In genomic region chr3:53184701-53185100, GRCh38 we compare ENCODE assay signal across 1 cellular context.
TF ChIP-seq lines count a peak whose summit lies in the region.

No MANE protein-coding gene starts in this region.

TF ChIP-seq in GM23338, 12 proteins besides CTCF, POLR2A, EP300 and RAD21:
- TF ChIP-seq, protein P1, sequence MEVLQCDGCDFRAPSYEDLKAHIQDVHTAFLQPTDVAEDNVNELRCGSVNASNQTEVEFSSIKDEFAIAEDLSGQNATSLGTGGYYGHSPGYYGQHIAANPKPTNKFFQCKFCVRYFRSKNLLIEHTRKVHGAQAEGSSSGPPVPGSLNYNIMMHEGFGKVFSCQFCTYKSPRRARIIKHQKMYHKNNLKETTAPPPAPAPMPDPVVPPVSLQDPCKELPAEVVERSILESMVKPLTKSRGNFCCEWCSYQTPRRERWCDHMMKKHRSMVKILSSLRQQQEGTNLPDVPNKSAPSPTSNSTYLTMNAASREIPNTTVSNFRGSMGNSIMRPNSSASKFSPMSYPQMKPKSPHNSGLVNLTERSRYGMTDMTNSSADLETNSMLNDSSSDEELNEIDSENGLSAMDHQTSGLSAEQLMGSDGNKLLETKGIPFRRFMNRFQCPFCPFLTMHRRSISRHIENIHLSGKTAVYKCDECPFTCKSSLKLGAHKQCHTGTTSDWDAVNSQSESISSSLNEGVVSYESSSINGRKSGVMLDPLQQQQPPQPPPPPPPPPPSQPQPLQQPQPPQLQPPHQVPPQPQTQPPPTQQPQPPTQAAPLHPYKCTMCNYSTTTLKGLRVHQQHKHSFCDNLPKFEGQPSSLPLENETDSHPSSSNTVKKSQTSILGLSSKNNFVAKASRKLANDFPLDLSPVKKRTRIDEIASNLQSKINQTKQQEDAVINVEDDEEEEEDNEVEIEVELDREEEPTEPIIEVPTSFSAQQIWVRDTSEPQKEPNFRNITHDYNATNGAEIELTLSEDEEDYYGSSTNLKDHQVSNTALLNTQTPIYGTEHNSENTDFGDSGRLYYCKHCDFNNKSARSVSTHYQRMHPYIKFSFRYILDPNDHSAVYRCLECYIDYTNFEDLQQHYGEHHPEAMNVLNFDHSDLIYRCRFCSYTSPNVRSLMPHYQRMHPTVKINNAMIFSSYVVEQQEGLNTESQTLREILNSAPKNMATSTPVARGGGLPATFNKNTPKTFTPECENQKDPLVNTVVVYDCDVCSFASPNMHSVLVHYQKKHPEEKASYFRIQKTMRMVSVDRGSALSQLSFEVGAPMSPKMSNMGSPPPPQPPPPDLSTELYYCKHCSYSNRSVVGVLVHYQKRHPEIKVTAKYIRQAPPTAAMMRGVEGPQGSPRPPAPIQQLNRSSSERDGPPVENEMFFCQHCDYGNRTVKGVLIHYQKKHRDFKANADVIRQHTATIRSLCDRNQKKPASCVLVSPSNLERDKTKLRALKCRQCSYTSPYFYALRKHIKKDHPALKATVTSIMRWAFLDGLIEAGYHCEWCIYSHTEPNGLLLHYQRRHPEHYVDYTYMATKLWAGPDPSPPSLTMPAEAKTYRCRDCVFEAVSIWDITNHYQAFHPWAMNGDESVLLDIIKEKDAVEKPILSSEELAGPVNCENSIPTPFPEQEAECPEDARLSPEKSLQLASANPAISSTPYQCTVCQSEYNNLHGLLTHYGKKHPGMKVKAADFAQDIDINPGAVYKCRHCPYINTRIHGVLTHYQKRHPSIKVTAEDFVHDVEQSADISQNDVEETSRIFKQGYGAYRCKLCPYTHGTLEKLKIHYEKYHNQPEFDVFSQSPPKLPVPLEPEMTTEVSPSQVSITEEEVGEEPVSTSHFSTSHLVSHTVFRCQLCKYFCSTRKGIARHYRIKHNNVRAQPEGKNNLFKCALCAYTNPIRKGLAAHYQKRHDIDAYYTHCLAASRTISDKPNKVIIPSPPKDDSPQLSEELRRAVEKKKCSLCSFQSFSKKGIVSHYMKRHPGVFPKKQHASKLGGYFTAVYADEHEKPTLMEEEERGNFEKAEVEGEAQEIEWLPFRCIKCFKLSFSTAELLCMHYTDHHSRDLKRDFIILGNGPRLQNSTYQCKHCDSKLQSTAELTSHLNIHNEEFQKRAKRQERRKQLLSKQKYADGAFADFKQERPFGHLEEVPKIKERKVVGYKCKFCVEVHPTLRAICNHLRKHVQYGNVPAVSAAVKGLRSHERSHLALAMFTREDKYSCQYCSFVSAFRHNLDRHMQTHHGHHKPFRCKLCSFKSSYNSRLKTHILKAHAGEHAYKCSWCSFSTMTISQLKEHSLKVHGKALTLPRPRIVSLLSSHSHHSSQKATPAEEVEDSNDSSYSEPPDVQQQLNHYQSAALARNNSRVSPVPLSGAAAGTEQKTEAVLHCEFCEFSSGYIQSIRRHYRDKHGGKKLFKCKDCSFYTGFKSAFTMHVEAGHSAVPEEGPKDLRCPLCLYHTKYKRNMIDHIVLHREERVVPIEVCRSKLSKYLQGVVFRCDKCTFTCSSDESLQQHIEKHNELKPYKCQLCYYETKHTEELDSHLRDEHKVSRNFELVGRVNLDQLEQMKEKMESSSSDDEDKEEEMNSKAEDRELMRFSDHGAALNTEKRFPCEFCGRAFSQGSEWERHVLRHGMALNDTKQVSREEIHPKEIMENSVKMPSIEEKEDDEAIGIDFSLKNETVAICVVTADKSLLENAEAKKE (CRISPR knock-in tag; IDR thresholded peaks at IDR 0.05), result no peak
- TF ChIP-seq CREB1 (CRISPR knock-in tag; IDR thresholded peaks at IDR 0.05; ENCODE audit: low read depth) (no peak), JUNB (IDR thresholded peaks at IDR 0.05; ENCODE audit: unreplicated experiment) (no peak), ZNF331 (CRISPR knock-in tag; IDR thresholded peaks at IDR 0.05; ENCODE audit: low read depth) (no peak), POLR2AphosphoS5 (IDR thresholded peaks at IDR 0.05; ENCODE audit: low read depth) (no peak), EZH2 (IDR thresholded peaks at IDR 0.05; ENCODE audit: low read depth, unreplicated experiment) (no peak), EZH2phosphoT487 (IDR thresholded peaks at IDR 0.05; ENCODE audit: unreplicated experiment) (no peak), ZNF114 (CRISPR knock-in tag; IDR thresholded peaks at IDR 0.05) (no peak), STAT1 (IDR thresholded peaks at IDR 0.05; ENCODE audit: unreplicated experiment) (no peak), NANOG (IDR thresholded peaks at IDR 0.05; ENCODE audit: borderline replicate concordance) (no peak)
- TF ChIP-seq, protein P2, sequence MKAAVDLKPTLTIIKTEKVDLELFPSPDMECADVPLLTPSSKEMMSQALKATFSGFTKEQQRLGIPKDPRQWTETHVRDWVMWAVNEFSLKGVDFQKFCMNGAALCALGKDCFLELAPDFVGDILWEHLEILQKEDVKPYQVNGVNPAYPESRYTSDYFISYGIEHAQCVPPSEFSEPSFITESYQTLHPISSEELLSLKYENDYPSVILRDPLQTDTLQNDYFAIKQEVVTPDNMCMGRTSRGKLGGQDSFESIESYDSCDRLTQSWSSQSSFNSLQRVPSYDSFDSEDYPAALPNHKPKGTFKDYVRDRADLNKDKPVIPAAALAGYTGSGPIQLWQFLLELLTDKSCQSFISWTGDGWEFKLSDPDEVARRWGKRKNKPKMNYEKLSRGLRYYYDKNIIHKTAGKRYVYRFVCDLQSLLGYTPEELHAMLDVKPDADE (IDR thresholded peaks at IDR 0.05), result no peak
- TF ChIP-seq, protein P3, sequence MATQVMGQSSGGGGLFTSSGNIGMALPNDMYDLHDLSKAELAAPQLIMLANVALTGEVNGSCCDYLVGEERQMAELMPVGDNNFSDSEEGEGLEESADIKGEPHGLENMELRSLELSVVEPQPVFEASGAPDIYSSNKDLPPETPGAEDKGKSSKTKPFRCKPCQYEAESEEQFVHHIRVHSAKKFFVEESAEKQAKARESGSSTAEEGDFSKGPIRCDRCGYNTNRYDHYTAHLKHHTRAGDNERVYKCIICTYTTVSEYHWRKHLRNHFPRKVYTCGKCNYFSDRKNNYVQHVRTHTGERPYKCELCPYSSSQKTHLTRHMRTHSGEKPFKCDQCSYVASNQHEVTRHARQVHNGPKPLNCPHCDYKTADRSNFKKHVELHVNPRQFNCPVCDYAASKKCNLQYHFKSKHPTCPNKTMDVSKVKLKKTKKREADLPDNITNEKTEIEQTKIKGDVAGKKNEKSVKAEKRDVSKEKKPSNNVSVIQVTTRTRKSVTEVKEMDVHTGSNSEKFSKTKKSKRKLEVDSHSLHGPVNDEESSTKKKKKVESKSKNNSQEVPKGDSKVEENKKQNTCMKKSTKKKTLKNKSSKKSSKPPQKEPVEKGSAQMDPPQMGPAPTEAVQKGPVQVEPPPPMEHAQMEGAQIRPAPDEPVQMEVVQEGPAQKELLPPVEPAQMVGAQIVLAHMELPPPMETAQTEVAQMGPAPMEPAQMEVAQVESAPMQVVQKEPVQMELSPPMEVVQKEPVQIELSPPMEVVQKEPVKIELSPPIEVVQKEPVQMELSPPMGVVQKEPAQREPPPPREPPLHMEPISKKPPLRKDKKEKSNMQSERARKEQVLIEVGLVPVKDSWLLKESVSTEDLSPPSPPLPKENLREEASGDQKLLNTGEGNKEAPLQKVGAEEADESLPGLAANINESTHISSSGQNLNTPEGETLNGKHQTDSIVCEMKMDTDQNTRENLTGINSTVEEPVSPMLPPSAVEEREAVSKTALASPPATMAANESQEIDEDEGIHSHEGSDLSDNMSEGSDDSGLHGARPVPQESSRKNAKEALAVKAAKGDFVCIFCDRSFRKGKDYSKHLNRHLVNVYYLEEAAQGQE (IDR thresholded peaks at IDR 0.05; ENCODE audit: unreplicated experiment), result no peak
